Comparison of ENCODE assay signal across 17 cellular contexts in the genomic region with DNA sequence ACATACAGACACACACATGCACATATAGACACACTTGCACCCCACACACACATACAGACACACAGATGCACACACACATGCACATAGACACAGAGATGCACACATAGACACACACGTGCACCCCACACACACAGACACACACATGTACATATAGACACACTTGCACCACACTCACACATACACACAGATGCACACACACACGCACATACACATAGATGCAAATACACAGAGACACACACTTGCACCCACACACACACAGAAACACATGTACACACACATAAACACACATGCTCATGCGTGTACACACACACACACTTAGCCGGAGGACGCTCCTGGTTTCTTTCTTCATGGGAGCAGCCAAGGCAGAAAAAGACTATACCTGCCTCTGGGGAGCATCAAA. TPM values are rescaled to one million over a fixed set of nuclear protein-coding genes. Genes with fewer than 3 reads are reported as not detected.
A peak's percentile ranks its signal among the peaks of the same experiment; 100 is the strongest.
DNase-seq lines count a peak whose midpoint lies in the region; TF ChIP-seq lines count a peak whose summit lies in the region.
"Had no signal": no experiment of that assay in that cellular context is flagged by ENCODE, and none has a peak within 500 bp of the region (broad histone marks: within the 10 kb centered on the region; RNA-seq: fewer than 3 reads in every experiment).

No MANE protein-coding gene starts in this region.

- H3K9me2 ChIP-seq in hepatocyte (replicated peaks; ENCODE audit: insufficient read depth), result no peaks in the 10 kb centered on the region

- no peak overlapping the region for H3K4me2 ChIP-seq in hepatocyte

- peak overlapping the region in 1 of 2 donors; percentile 29 for H3K4me3 ChIP-seq in stomach smooth muscle (ENCODE audit: low read length in 2 of 2)
- no peak overlapping the region for H3K4me3 ChIP-seq in hepatocyte
- H3K4me3 ChIP-seq: K562 had no signal

- H3K27me3 Mint-ChIP-seq in chondrocyte (ENCODE audit: low read depth), result no peaks in the 10 kb centered on the region
- H3K27me3 Mint-ChIP-seq in activated T-cell treated with anti-CD3 and anti-CD28 coated beads, Interleukin-2, amount 50 U/mL, for 24 hours, result peaks cover 68% of the 10 kb centered on the region

- H3K27ac ChIP-seq in RWPE1, result peak overlapping the region; percentile 14; the same call in 1 of the 2 replicates
- peak overlapping the region; percentile 75 for H3K27ac ChIP-seq in stomach smooth muscle (ENCODE audit: low read length)
- H3K27ac ChIP-seq in hepatocyte, result no peak overlapping the region

- no peaks in the 10 kb centered on the region for H3K9me3 Mint-ChIP-seq in chondrocyte (ENCODE audit: low read depth)
- no peaks in the 10 kb centered on the region for H3K9me3 Mint-ChIP-seq in activated T-cell treated with anti-CD3 and anti-CD28 coated beads, Interleukin-2, amount 50 U/mL, for 24 hours

- peaks cover 4% of the 10 kb centered on the region for H4K20me1 ChIP-seq in hepatocyte (ENCODE audit: insufficient read depth, poor library complexity, severe bottlenecking)

- H3K36me3 ChIP-seq in stomach smooth muscle (ENCODE audit: control insufficient read depth in 2 of 2, insufficient read depth in 2 of 2, low read length in 2 of 2) (peaks cover 4 to 13% of the 10 kb centered on the region in 2 donors), hepatocyte (replicated peaks; ENCODE audit: insufficient read depth, low read depth) (no peaks in the 10 kb centered on the region)

- POLR2A ChIA-PET in RWPE1 (lab: Yijun Ruan, JAX; ENCODE audit: low non-redundant PET), result no interaction called here

- no peak overlapping the region for H2AFZ ChIP-seq in hepatocyte

- H3K4me1 ChIP-seq in stomach smooth muscle (ENCODE audit: control insufficient read depth, insufficient read depth, low read length), result peaks cover 86% of the 10 kb centered on the region
- peaks cover 7% of the 10 kb centered on the region for H3K4me1 ChIP-seq in hepatocyte (ENCODE audit: insufficient read depth)

- CTCF ChIA-PET in RWPE1 (lab: Yijun Ruan, JAX), result no interaction called here

- H3K9ac ChIP-seq in stomach smooth muscle (ENCODE audit: low read length in 2 of 2), result no peak overlapping the region

- H3K27me3 ChIP-seq in stomach smooth muscle (ENCODE audit: control insufficient read depth in 1 of 2, insufficient read depth in 2 of 2, low read length in 2 of 2) (no peaks in the 10 kb centered on the region), hepatocyte (no peaks in the 10 kb centered on the region)

- H3K27ac Mint-ChIP-seq in chondrocyte (ENCODE audit: unreplicated experiment), result peak overlapping the region; percentile 84
- no peak overlapping the region for H3K27ac Mint-ChIP-seq in activated T-cell treated with anti-CD3 and anti-CD28 coated beads, Interleukin-2, amount 50 U/mL, for 24 hours

- no peak overlapping the region for H3K4me3 Mint-ChIP-seq in chondrocyte (ENCODE audit: unreplicated experiment)
- no peak overlapping the region for H3K4me3 Mint-ChIP-seq in activated T-cell treated with anti-CD3 and anti-CD28 coated beads, Interleukin-2, amount 50 U/mL, for 24 hours

- TF ChIP-seq CTCF in RWPE1 (conservative IDR thresholded peaks at IDR 0.05; ENCODE audit: low read depth) (no peak), chondrocyte (IDR thresholded peaks at IDR 0.05) (no peak), hepatocyte (IDR thresholded peaks at IDR 0.05; ENCODE audit: poor library complexity) (no peak)

- H3K36me3 Mint-ChIP-seq in chondrocyte (ENCODE audit: low read depth), result peaks cover 49% of the 10 kb centered on the region
- no peaks in the 10 kb centered on the region for H3K36me3 Mint-ChIP-seq in activated T-cell treated with anti-CD3 and anti-CD28 coated beads, Interleukin-2, amount 50 U/mL, for 24 hours (ENCODE audit: low read depth)

- WGBS in hepatocyte (ENCODE audit: low lambda C conversion rate, missing lambda C conversion rate), result 97% methylated on average over 5 of the region's 5 CpGs

- H3K4me1 Mint-ChIP-seq in chondrocyte (ENCODE audit: low read depth), result peaks cover 89% of the 10 kb centered on the region
- peaks cover 9% of the 10 kb centered on the region for H3K4me1 Mint-ChIP-seq in activated T-cell treated with anti-CD3 and anti-CD28 coated beads, Interleukin-2, amount 50 U/mL, for 24 hours (ENCODE audit: low read depth)

- DNase-seq in RWPE1 (ENCODE audit: low spot score), result no peak
- no peak for DNase-seq in chondrocyte (ENCODE audit: low spot score)
- peak; percentile 57 for DNase-seq in mesenteric fat pad (ENCODE audit: low spot score)
- no peak for DNase-seq in activated T-cell treated with anti-CD3 and anti-CD28 coated beads, Interleukin-2, amount 50 U/mL, for 24 hours
- DNase-seq in NCI-H748 (lab: John Stamatoyannopoulos, UW; ENCODE audit: unreplicated experiment), result no peak
- DNase-seq in hepatocyte (ENCODE audit: low spot score), result no peak
- no peak for DNase-seq in activated CD8-positive, alpha-beta memory T cell treated with anti-CD3 and anti-CD28 coated beads, Interleukin-2, amount 50 U/mL, for 48 hours
- DNase-seq: Caco-2, DMS153, GOT3, MV-4-11, NCI-H1417, NCI-H187 treated with DMSO at 0.1 percent for 48 hours, NCI-H526 treated with DMSO at 0.1 percent for 48 hours, SHP77 treated with DMSO at 0.1 percent for 48 hours had no signal

- peaks cover 68% of the 10 kb centered on the region for H3K79me2 ChIP-seq in hepatocyte

- no peaks in the 10 kb centered on the region for H3K9me3 ChIP-seq in stomach smooth muscle (ENCODE audit: control insufficient read depth in 2 of 2, low read length in 2 of 2)
- no peaks in the 10 kb centered on the region for H3K9me3 ChIP-seq in hepatocyte (ENCODE audit: low read depth)
- H3K9me3 ChIP-seq: Caco-2 had no signal

RNA-seq across cellular contexts. Expression of a gene that starts 10.0 kb away (rescaled TPM):
- total RNA-seq in chondrocyte (1,370 to 2,411 TPM (median 2,366 TPM) in 3 replicates), mesenteric fat pad (1,333 TPM), hepatocyte (126 and 171 TPM in 2 replicates)
- polyA plus RNA-seq in hepatocyte, result 220 and 221 TPM in 2 replicates

RNA-seq across cellular contexts. Expression of a gene that starts 10.1 kb away (rescaled TPM):
- total RNA-seq in chondrocyte (2,319 to 5,210 TPM (median 5,209 TPM) in 3 replicates), mesenteric fat pad (1,996 TPM), hepatocyte (223 and 269 TPM in 2 replicates)
- 138 and 140 TPM in 2 replicates for polyA plus RNA-seq in hepatocyte
- polyA plus RNA-seq: K562 had no signal
